Comparison of ENCODE assay signal across 8 cellular contexts in the genomic region with DNA sequence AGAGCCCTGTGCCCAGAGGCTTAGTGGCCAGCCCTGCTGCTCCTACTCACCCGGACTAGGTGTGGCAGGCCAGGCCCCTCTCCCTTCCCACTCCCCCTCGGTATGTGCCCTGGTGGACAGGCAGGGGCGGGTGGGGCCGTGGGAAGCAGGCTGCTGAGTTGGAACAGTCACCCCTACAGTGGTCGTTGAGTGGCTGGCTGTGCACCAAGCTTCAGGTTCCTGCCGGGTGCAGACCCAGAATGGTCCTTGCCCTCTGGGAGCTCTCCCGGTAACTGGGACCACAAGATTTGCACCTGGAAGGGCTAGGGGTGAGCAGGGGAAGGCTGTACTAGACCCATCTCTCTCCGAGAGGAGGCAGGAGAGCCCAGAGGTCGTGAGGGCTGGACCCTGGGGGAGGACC.
DNase-seq lines count a peak whose midpoint lies in the region; ATAC-seq and TF ChIP-seq lines count a peak whose summit lies in the region.

No MANE protein-coding gene starts in this region.

- peak overlapping the region in 5 of 7 donors; percentile 40 to 81 (median 71) for H3K27ac Mint-ChIP-seq in CD14-positive monocyte

- intact Hi-C loops in CD14-positive monocyte (cut with micrococcal nuclease) = loop anchor here in 1 of 2 donors (5.0 kb wide), 1 partner anchor 65 kb away; no protein-coding TSS in a partner anchor

- POLR2A ChIA-PET in GM10248 (lab: Yijun Ruan, JAX) = no interaction called here

- H3K36me3 Mint-ChIP-seq in CD14-positive monocyte = peaks cover 51% of the 10 kb centered on the region in 2 donors

- H3K4me3 ChIP-seq in WI38 (ENCODE audit: low read depth, low read length) = peak overlapping the region; percentile 4; the same call in 1 of the 2 replicates
- no peak overlapping the region for H3K4me3 ChIP-seq in muscle layer of colon (ENCODE audit: low read depth in 1 of 2, low read length in 2 of 2)

- TF ChIP-seq CTCF in CD14-positive monocyte (IDR thresholded peaks at IDR 0.05) (no peak), WI38 (IDR thresholded peaks at IDR 0.05; ENCODE audit: low read depth, low read length) (no peak), GM10248 (IDR thresholded peaks at IDR 0.05; ENCODE audit: control extremely low read depth, extremely low read depth, low read depth, missing control alignments) (no peak)

- H3K9me3 ChIP-seq in muscle layer of colon (ENCODE audit: low read length) = no peaks in the 10 kb centered on the region

- H3K27me3 Mint-ChIP-seq in CD14-positive monocyte (ENCODE audit: low read depth in 3 of 3) = peaks cover 0 to 1% (median 0%) of the 10 kb centered on the region in 3 donors

- H3K36me3 ChIP-seq in muscle layer of colon (ENCODE audit: insufficient read depth, low read length) = peaks cover 19% of the 10 kb centered on the region

- peak overlapping the region; percentile 73 for H3K27ac ChIP-seq in muscle layer of colon (ENCODE audit: low read depth, low read length)

- H3K4me1 Mint-ChIP-seq in CD14-positive monocyte = peaks cover 77% of the 10 kb centered on the region

- no peaks in the 10 kb centered on the region for H3K27me3 ChIP-seq in muscle layer of colon (ENCODE audit: control insufficient read depth in 1 of 2, insufficient read depth in 2 of 2, low read length in 2 of 2)

- CTCF ChIA-PET in GM10248 (lab: Yijun Ruan, JAX) = no interaction called here

- H3K4me1 ChIP-seq in muscle layer of colon (ENCODE audit: insufficient read depth, low read length) = peaks cover 88% of the 10 kb centered on the region

- peaks cover 0 to 3% (median 0%) of the 10 kb centered on the region in 7 donors for H3K9me3 Mint-ChIP-seq in CD14-positive monocyte

- ATAC-seq in GM21737 (IDR thresholded peaks at IDR 0.05; ENCODE audit: unreplicated experiment) = peak; percentile 22

- no peak overlapping the region for H3K9ac ChIP-seq in muscle layer of colon (ENCODE audit: low read length)

- peak; percentile 46 for DNase-seq in CD14-positive monocyte (ENCODE audit: low spot score)
- no peak for DNase-seq in GM10248 (ENCODE audit: extremely low spot score)
- no peak for DNase-seq in DMS 273 (lab: John Stamatoyannopoulos, UW; ENCODE audit: unreplicated experiment)
- DNase-seq in NCI-H146 (lab: John Stamatoyannopoulos, UW) = no peak
- DNase-seq in SK-N-DZ (ENCODE audit: low spot score) = no peak

- H3K4me3 Mint-ChIP-seq in CD14-positive monocyte = peak overlapping the region in 1 of 2 donors; percentile 48
